ENCODE assay signal across 14 cellular contexts in genomic region chr12:49870501-49871262, GRCh38. TPM values are rescaled to one million over a fixed set of nuclear protein-coding genes. Genes with fewer than 3 reads are reported as not detected.
"Had no signal": no experiment of that assay in that cellular context is flagged by ENCODE, and none has a peak within 500 bp of the region (broad histone marks: within the 10 kb centered on the region; RNA-seq: fewer than 3 reads in every experiment).

No MANE protein-coding gene starts in this region.

- H3K36me3 Mint-ChIP-seq: natural killer cell treated with Interleukin-12 subunit alpha and Interleukin-12 subunit beta and Interleukin-15 and Interleukin-18, amount 100 ng/mL, for 72 hours; stimulated activated memory B cell treated with anti-CD40 and anti-IgM and Interleukin-4, amounts not matched to agents 10 μg/mL and 1 μg/mL and 100 μg/mL, for 72 hours had no signal

- H3K4me3 ChIP-seq: tibial nerve had no signal

- H3K4me3 Mint-ChIP-seq: activated CD4-positive, alpha-beta T cell treated with anti-CD3 and anti-CD28 coated beads, Interleukin-2, amount 10 ng/mL, durations not matched to agents 7 days and 5 days; natural killer cell treated with Interleukin-12 subunit alpha and Interleukin-12 subunit beta and Interleukin-15 and Interleukin-18, amount 100 ng/mL, for 72 hours; stimulated activated memory B cell treated with anti-CD40 and anti-IgM and Interleukin-4, amounts not matched to agents 10 μg/mL and 1 μg/mL and 100 μg/mL, for 72 hours had no signal

- H3K27ac Mint-ChIP-seq: activated CD4-positive, alpha-beta T cell treated with anti-CD3 and anti-CD28 coated beads, Interleukin-2, amount 10 ng/mL, durations not matched to agents 7 days and 5 days; activated T-helper 2 cell treated with anti-CD3 and anti-CD28 coated beads, Interferon-gamma antibody, Interleukin-2, Interleukin-4, amounts not matched to agents 10 μg/mL and 5 μg/mL and 100 μg/mL, durations not matched to agents 14 hours and 24 hours and 36 hours; natural killer cell treated with Interleukin-12 subunit alpha and Interleukin-12 subunit beta and Interleukin-15 and Interleukin-18, amount 100 ng/mL, for 72 hours; stimulated activated memory B cell treated with anti-CD40 and anti-IgM and Interleukin-4, amounts not matched to agents 10 μg/mL and 1 μg/mL and 100 μg/mL, for 72 hours had no signal

- H3K4me1 Mint-ChIP-seq: activated CD4-positive, alpha-beta T cell treated with anti-CD3 and anti-CD28 coated beads, Interleukin-2, amount 10 ng/mL, durations not matched to agents 7 days and 5 days had no signal

- H3K36me3 ChIP-seq: tibial nerve had no signal

- DNase-seq: activated CD4-positive, alpha-beta T cell treated with anti-CD3 and anti-CD28 coated beads, Interleukin-2, amount 10 ng/mL, durations not matched to agents 7 days and 5 days; activated CD4-positive, CD25-positive, alpha-beta regulatory T cell; activated naive CD4-positive, alpha-beta T cell treated with anti-CD3 and anti-CD28 coated beads, Interleukin-2, amount 50 U/mL, for 16 hours; effector CD8-positive, alpha-beta T cell; foreskin fibroblast; mesendoderm; SW 1271 had no signal

- ATAC-seq: left ventricle myocardium superior; natural killer cell treated with Interleukin-12 subunit alpha and Interleukin-12 subunit beta and Interleukin-15 and Interleukin-18, amount 100 ng/mL, for 72 hours; stimulated activated memory B cell treated with anti-CD40 and anti-IgM and Interleukin-4, amounts not matched to agents 10 μg/mL and 1 μg/mL and 100 μg/mL, for 72 hours had no signal

- H3K9me3 ChIP-seq: tibial nerve had no signal

- H3K27me3 Mint-ChIP-seq: activated CD4-positive, alpha-beta T cell treated with anti-CD3 and anti-CD28 coated beads, Interleukin-2, amount 10 ng/mL, durations not matched to agents 7 days and 5 days had no signal

- H3K9me3 Mint-ChIP-seq: activated CD4-positive, alpha-beta T cell treated with anti-CD3 and anti-CD28 coated beads, Interleukin-2, amount 10 ng/mL, durations not matched to agents 7 days and 5 days; activated T-helper 2 cell treated with anti-CD3 and anti-CD28 coated beads, Interferon-gamma antibody, Interleukin-2, Interleukin-4, amounts not matched to agents 10 μg/mL and 5 μg/mL and 100 μg/mL, durations not matched to agents 14 hours and 24 hours and 36 hours; natural killer cell treated with Interleukin-12 subunit alpha and Interleukin-12 subunit beta and Interleukin-15 and Interleukin-18, amount 100 ng/mL, for 72 hours; stimulated activated memory B cell treated with anti-CD40 and anti-IgM and Interleukin-4, amounts not matched to agents 10 μg/mL and 1 μg/mL and 100 μg/mL, for 72 hours had no signal

- H3K27me3 ChIP-seq: tibial nerve had no signal

RNA-seq across cellular contexts. Expression of gene FAIM2, which starts 33.0 kb away (rescaled TPM):
- total RNA-seq: kidney epithelial cell, pulmonary artery endothelial cell had no signal
